In the genomic region with DNA sequence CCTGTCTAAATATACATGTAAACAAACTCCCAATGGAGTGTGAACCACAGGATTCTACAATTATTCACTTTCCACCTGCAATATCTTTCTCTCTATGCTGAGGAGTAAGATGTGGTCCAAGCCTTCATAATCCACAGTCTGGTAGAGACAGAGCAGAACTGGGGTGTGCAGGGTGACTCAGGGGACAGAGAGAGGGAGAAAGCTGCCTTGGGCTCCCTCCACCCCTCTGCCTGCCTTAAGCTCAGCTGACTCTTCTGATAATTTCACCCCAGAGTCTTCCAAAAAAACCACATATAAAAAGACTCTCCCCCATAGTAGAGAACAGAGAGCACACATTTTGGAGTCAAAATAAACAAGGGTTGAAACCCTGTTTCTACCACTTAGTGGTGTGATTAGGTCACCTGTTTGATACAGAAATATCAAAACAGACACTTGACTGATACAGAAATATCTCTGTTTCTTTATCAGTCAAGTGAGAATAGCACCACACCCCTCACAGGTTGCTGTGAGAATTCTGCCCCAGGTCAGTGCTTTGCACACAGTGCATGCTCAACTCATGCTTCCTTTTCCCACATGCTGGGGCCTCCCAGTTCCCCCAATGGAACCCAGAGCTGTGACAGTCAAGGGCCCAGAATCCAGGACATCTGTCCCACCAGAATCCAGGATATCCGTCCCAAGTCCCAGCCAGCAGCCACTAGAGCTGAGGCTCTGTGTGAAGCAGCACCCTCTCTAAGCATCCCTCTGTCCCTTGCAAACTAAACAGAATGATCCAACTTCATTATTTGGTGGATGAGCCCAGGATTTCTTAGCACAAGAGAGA, we compare ENCODE assay signal across 10 cellular contexts. TPM values are rescaled to one million over a fixed set of nuclear protein-coding genes. Genes with fewer than 3 reads are reported as not detected.
DNase-seq lines count a peak whose midpoint lies in the region; ATAC-seq and TF ChIP-seq lines count a peak whose summit lies in the region.
"Had no signal": no experiment of that assay in that cellular context is flagged by ENCODE, and none has a peak within 500 bp of the region (broad histone marks: within the 10 kb centered on the region; RNA-seq: fewer than 3 reads in every experiment).

No MANE protein-coding gene starts in this region.

- no peaks in the 10 kb centered on the region for H3K9me3 Mint-ChIP-seq in natural killer cell

- no peaks in the 10 kb centered on the region for H3K9me3 ChIP-seq in gastroesophageal sphincter
- H3K9me3 ChIP-seq: thoracic aorta had no signal

- ATAC-seq in GM18520 (IDR thresholded peaks at IDR 0.05; ENCODE audit: unreplicated experiment) (peak; percentile 47), HG02610 (IDR thresholded peaks at IDR 0.05; ENCODE audit: unreplicated experiment) (peak; percentile 68), natural killer cell (peak; percentile 66 to 74 (median 70)), gastroesophageal sphincter (no peak)

- TF ChIP-seq EP300 in gastroesophageal sphincter (IDR thresholded peaks at IDR 0.05): no peak

- H3K4me3 Mint-ChIP-seq in natural killer cell: peak overlapping the region; percentile 55

- peaks cover 74 to 75% of the 10 kb centered on the region in 2 donors for H3K4me1 Mint-ChIP-seq in natural killer cell

- TF ChIP-seq CTCF in natural killer cell (IDR thresholded peaks at IDR 0.05) (no peak), gastroesophageal sphincter (IDR thresholded peaks at IDR 0.05) (no peak), foreskin fibroblast (IDR thresholded peaks at IDR 0.05; ENCODE audit: low read depth, low read length) (no peak)

- WGBS in gastroesophageal sphincter (ENCODE audit: low coverage in 1 of 2), 2 donors: 100% methylated on average over 1 of the region's 1 CpG; no CpG with 5 or more reads in 1 of the 2 donors

- no peak overlapping the region for H3K27ac ChIP-seq in gastroesophageal sphincter

- H3K36me3 Mint-ChIP-seq in natural killer cell: no peaks in the 10 kb centered on the region

- DNase-seq in activated CD4-positive, alpha-beta T cell treated with anti-CD3 and anti-CD28 coated beads, Interleukin-2, amount 50 U/mL, for 48 hours: peak; percentile 29 to 51
- DNase-seq in natural killer cell (no peak), GDM1 (lab: John Stamatoyannopoulos, UW) (no peak), foreskin fibroblast (no peak)
- DNase-seq: NCI-H748 treated with DMSO at 0.1 percent for 48 hours had no signal

- no peaks in the 10 kb centered on the region for H3K36me3 ChIP-seq in gastroesophageal sphincter
- H3K36me3 ChIP-seq: thoracic aorta had no signal

- peaks cover 30% of the 10 kb centered on the region for H3K27me3 ChIP-seq in gastroesophageal sphincter

- no peak overlapping the region for H3K4me3 ChIP-seq in gastroesophageal sphincter
- H3K4me3 ChIP-seq in foreskin fibroblast (ENCODE audit: low read depth in 1 of 2, low read length in 2 of 2): no peak overlapping the region
- H3K4me3 ChIP-seq: thoracic aorta had no signal

- H3K27ac Mint-ChIP-seq in natural killer cell: peak overlapping the region; percentile 95 to 99

- no peaks in the 10 kb centered on the region for H3K27me3 Mint-ChIP-seq in natural killer cell (ENCODE audit: low read depth in 2 of 2)

- no peaks in the 10 kb centered on the region for H3K4me1 ChIP-seq in gastroesophageal sphincter

- no peak for TF ChIP-seq POLR2A in gastroesophageal sphincter (IDR thresholded peaks at IDR 0.05)

- intact Hi-C loops in natural killer cell (cut with micrococcal nuclease): no loop called here

RNA-seq across cellular contexts. Expression of a gene that starts 1.3 kb away (rescaled TPM):
- total RNA-seq in natural killer cell: 1 to 10 TPM in 2 of 3 donors, under 1 TPM in 1; 0.75 to 3.0 (median 1.0) TPM
- under 1 TPM in 1 of 4 donors, not detected in 3; 0.27 TPM for total RNA-seq in gastroesophageal sphincter
- total RNA-seq: myocyte had no signal

RNA-seq across cellular contexts. Expression of a gene that starts 28.5 kb away (rescaled TPM):
- total RNA-seq in natural killer cell: 1 to 10 TPM in 1 of 3 donors, under 1 TPM in 2; 0.21 to 2.1 (median 0.32) TPM
- total RNA-seq in gastroesophageal sphincter: not detected
- total RNA-seq: myocyte, thoracic aorta had no signal

RNA-seq across cellular contexts. Expression of a gene that starts 36.7 kb away (rescaled TPM):
- total RNA-seq in natural killer cell (not detected), gastroesophageal sphincter (1 to 10 TPM in 1 of 4 donors, under 1 TPM in 2, not detected in 1; 0.42 to 1.7 (median 0.54) TPM)
- total RNA-seq: myocyte had no signal

RNA-seq across cellular contexts. Expression of a gene that starts 45.5 kb away (rescaled TPM):
- total RNA-seq in natural killer cell: 1 to 10 TPM; 1.4 to 8.6 (median 3.4) TPM
- total RNA-seq in gastroesophageal sphincter: not detected
- total RNA-seq: myocyte had no signal

Comparison
In these comparisons a context has a peak if more than half of its experiments do, and no peak if none do; other contexts are left out.
1. DNase-seq: peak in activated CD4-positive, alpha-beta T cell treated with anti-CD3 and anti-CD28 coated beads, Interleukin-2, amount 50 U/mL, for 48 hours (2 of 2); none in natural killer cell (single experiment), GDM1 (single experiment) and foreskin fibroblast (0 of 2).